In genomic region chr19:51931921-51932320, GRCh38 we compare ENCODE assay signal across 25 cellular contexts.
"Had no signal": no experiment of that assay in that cellular context is flagged by ENCODE, and none has a peak within 500 bp of the region (broad histone marks: within the 10 kb centered on the region; RNA-seq: fewer than 3 reads in every experiment).

No MANE protein-coding gene starts in this region.

- H3K9ac ChIP-seq: neural progenitor cell had no signal

- H3K27me3 Mint-ChIP-seq: naive thymus-derived CD4-positive, alpha-beta T cell; stimulated activated memory B cell treated with anti-CD40 and anti-IgM and Interleukin-4, amounts not matched to agents 10 μg/mL and 1 μg/mL and 100 μg/mL, for 72 hours had no signal

- H3K4me2 ChIP-seq: neural progenitor cell had no signal

- H3K27me3 ChIP-seq: neural progenitor cell, spleen, testis, tibial artery, upper lobe of left lung had no signal

- H3K4me1 ChIP-seq: neural progenitor cell, psoas muscle had no signal

- H3K4me3 ChIP-seq: coronary artery, neural progenitor cell, psoas muscle, skin epidermis, spleen, testis, tibial artery, upper lobe of left lung had no signal

- H3K9me3 ChIP-seq: testis had no signal

- H3K27ac ChIP-seq: coronary artery, neural progenitor cell, psoas muscle, skin epidermis, spleen, testis, tibial artery, upper lobe of left lung had no signal

- ATAC-seq: left lobe of liver; naive thymus-derived CD4-positive, alpha-beta T cell; psoas muscle; right cardiac atrium; stimulated activated memory B cell treated with anti-CD40 and anti-IgM and Interleukin-4, amounts not matched to agents 10 μg/mL and 1 μg/mL and 100 μg/mL, for 72 hours; stimulated activated naive CD8-positive, alpha-beta T cell treated with anti-CD3 and anti-CD28 coated beads, Interleukin-15, Interleukin-2, amounts not matched to agents 100 U/mL and 50 U/mL, for 24 hours had no signal

- DNase-seq: dermis blood vessel endothelial cell; effector memory CD4-positive, alpha-beta T cell; head of caudate nucleus; kidney; mesenchymal stem cell; midbrain; naive thymus-derived CD4-positive, alpha-beta T cell; psoas muscle; spleen; stimulated activated CD4-positive, alpha-beta T cell treated with anti-CD3 and anti-CD28 coated beads, Interleukin-4, amount 100 ng/mL, for 4 hours; stimulated activated naive CD8-positive, alpha-beta T cell treated with anti-CD3 and anti-CD28 coated beads, Interleukin-15, Interleukin-2, amounts not matched to agents 100 U/mL and 50 U/mL, for 24 hours; substantia nigra; testis; tibial artery; upper lobe of left lung had no signal

- H3K27ac Mint-ChIP-seq: naive thymus-derived CD4-positive, alpha-beta T cell; nephron; neural progenitor cell; stimulated activated memory B cell treated with anti-CD40 and anti-IgM and Interleukin-4, amounts not matched to agents 10 μg/mL and 1 μg/mL and 100 μg/mL, for 72 hours had no signal

- FAIRE-seq: endometrium, frontal cortex, kidney, urothelium cell line had no signal

- H3K4me3 Mint-ChIP-seq: naive thymus-derived CD4-positive, alpha-beta T cell; nephron; neural progenitor cell; stimulated activated memory B cell treated with anti-CD40 and anti-IgM and Interleukin-4, amounts not matched to agents 10 μg/mL and 1 μg/mL and 100 μg/mL, for 72 hours had no signal

- H2AFZ ChIP-seq: neural progenitor cell had no signal
